14 cellular contexts compared by ENCODE assay signal in the genomic region with DNA sequence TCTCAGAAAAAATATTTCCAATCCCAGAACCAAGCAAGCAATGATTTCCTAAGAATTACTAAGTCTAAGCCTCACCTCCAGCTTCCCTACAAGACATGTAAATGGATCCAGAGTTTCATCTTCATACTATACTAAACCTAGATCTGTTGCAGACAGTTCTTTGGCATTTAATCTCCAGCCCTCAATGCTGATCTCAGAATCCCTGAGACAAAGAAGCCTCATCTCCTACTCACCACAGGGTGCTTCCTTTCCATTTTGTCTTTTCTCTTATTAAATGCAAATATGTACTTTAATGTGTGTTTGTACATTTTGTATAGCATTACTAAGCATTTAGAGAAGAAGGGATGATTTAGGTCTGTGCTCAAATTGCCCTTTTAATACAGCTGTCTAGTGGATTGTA.
DNase-seq lines count a peak whose midpoint lies in the region; ATAC-seq and TF ChIP-seq lines count a peak whose summit lies in the region.
"Had no signal": no experiment of that assay in that cellular context is flagged by ENCODE, and none has a peak within 500 bp of the region (broad histone marks: within the 10 kb centered on the region; RNA-seq: fewer than 3 reads in every experiment).

No MANE protein-coding gene starts in this region.

- no peaks in the 10 kb centered on the region for H3K27me3 ChIP-seq in H9 (ENCODE audit: insufficient read depth, low read length)
- no peaks in the 10 kb centered on the region for H3K27me3 ChIP-seq in iPS DF 6.9 (ENCODE audit: control insufficient read depth, insufficient read depth, low read length)
- H3K27me3 ChIP-seq in neural progenitor cell = no peaks in the 10 kb centered on the region
- H3K27me3 ChIP-seq in body of pancreas = no peaks in the 10 kb centered on the region

- peaks cover 7 to 10% of the 10 kb centered on the region in 2 experiments for H3K4me1 Mint-ChIP-seq in H9
- peaks cover 11% of the 10 kb centered on the region for H3K4me1 Mint-ChIP-seq in WTC11
- H3K4me1 Mint-ChIP-seq in neural progenitor cell = peaks cover 8% of the 10 kb centered on the region
- H3K4me1 Mint-ChIP-seq: B cell had no signal

- no peak overlapping the region for H2BK120ac ChIP-seq in H9 (ENCODE audit: low read depth, low read length, poor library complexity, severe bottlenecking)

- CTCF ChIA-PET in WTC11 (lab: Charles Lee) = no interaction called here

- POLR2A ChIA-PET in WTC11 (lab: Charles Lee) = no interaction called here

- no peak overlapping the region for H2BK12ac ChIP-seq in H9 (ENCODE audit: insufficient read length, low read depth, low read length)

- H3K27ac Mint-ChIP-seq in H9 (peak overlapping the region; percentile 53 to 90 (median 79); a peak in 5 of 7 replicates), WTC11 (peak overlapping the region; percentile 65), neural progenitor cell (peak overlapping the region; percentile 74)
- H3K27ac Mint-ChIP-seq: B cell; CD4-positive, alpha-beta T cell had no signal

- H4K8ac ChIP-seq in H9 (replicated peaks; ENCODE audit: insufficient read length, low read depth, low read length) = no peak overlapping the region

- no peak overlapping the region for H2BK20ac ChIP-seq in H9 (ENCODE audit: low read depth, low read length, poor library complexity, severe bottlenecking)

- H3K14ac ChIP-seq in H9 (ENCODE audit: insufficient read depth, low read length) = no peak overlapping the region

- intact Hi-C loops in body of pancreas (cut with DNase I) = no loop called here
- intact Hi-C loops in left ventricle myocardium superior (cut with micrococcal nuclease) = no loop called here

- H4K20me1 ChIP-seq in H9 (ENCODE audit: control insufficient read depth, insufficient read depth, insufficient read length) (no peaks in the 10 kb centered on the region), neural progenitor cell (ENCODE audit: low read depth) (no peaks in the 10 kb centered on the region)

- TF ChIP-seq POLR2A in body of pancreas (IDR thresholded peaks at IDR 0.05) = no peak

- H3K4ac ChIP-seq in H9 (ENCODE audit: low read depth, low read length) = no peak overlapping the region

- H3K4me3 Mint-ChIP-seq in H9 = no peak overlapping the region
- no peak overlapping the region for H3K4me3 Mint-ChIP-seq in WTC11
- H3K4me3 Mint-ChIP-seq in neural progenitor cell = no peak overlapping the region
- H3K4me3 Mint-ChIP-seq: B cell; CD4-positive, alpha-beta T cell had no signal

- no peaks in the 10 kb centered on the region for H3K9me3 ChIP-seq in H9 (ENCODE audit: control insufficient read depth, low read depth, low read length)
- no peaks in the 10 kb centered on the region for H3K9me3 ChIP-seq in iPS DF 6.9 (ENCODE audit: control insufficient read depth, insufficient read depth, low read length)
- no peaks in the 10 kb centered on the region for H3K9me3 ChIP-seq in neural progenitor cell (ENCODE audit: low read depth)
- no peaks in the 10 kb centered on the region for H3K9me3 ChIP-seq in body of pancreas

- no peaks in the 10 kb centered on the region for H3K23me2 ChIP-seq in H9 (ENCODE audit: insufficient read length, low read depth, low read length, poor library complexity, severe bottlenecking)

- H2AFZ ChIP-seq in H9 (ENCODE audit: low read length) (no peak overlapping the region), neural progenitor cell (replicated peaks) (peak overlapping the region; percentile 0)

- no peak overlapping the region for H3K4me3 ChIP-seq in iPS DF 6.9 (ENCODE audit: low read length)
- H3K4me3 ChIP-seq in neural progenitor cell = no peak overlapping the region
- H3K4me3 ChIP-seq in body of pancreas = no peak overlapping the region

- H3K18ac ChIP-seq in H9 (ENCODE audit: insufficient read length, low read depth, low read length) = no peak overlapping the region

- no peaks in the 10 kb centered on the region for H3K4me1 ChIP-seq in H9 (ENCODE audit: insufficient read depth, low read length)
- no peaks in the 10 kb centered on the region for H3K4me1 ChIP-seq in iPS DF 6.9 (ENCODE audit: control insufficient read depth, insufficient read depth, low read length)
- H3K4me1 ChIP-seq in neural progenitor cell = peaks cover 12% of the 10 kb centered on the region
- no peaks in the 10 kb centered on the region for H3K4me1 ChIP-seq in body of pancreas

- H2AK5ac ChIP-seq in H9 (ENCODE audit: insufficient read length, low read length) = no peak overlapping the region

- H3K27me3 Mint-ChIP-seq in H9 (ENCODE audit: low read depth) = no peaks in the 10 kb centered on the region
- no peaks in the 10 kb centered on the region for H3K27me3 Mint-ChIP-seq in WTC11 (ENCODE audit: low read depth)
- no peaks in the 10 kb centered on the region for H3K27me3 Mint-ChIP-seq in neural progenitor cell (ENCODE audit: insufficient read depth, low read depth)
- H3K27me3 Mint-ChIP-seq: B cell; CD4-positive, alpha-beta T cell had no signal

- H3K9me3 Mint-ChIP-seq in H9 = peaks cover 0 to under 1% of the 10 kb centered on the region in 2 experiments; a peak in 1 of 5 replicates
- peaks cover 9% of the 10 kb centered on the region for H3K9me3 Mint-ChIP-seq in WTC11
- peaks cover under 1% of the 10 kb centered on the region for H3K9me3 Mint-ChIP-seq in neural progenitor cell

- H4K5ac ChIP-seq in H9 (ENCODE audit: insufficient read length, low read depth, low read length) = no peak overlapping the region

- H3K27ac ChIP-seq in H9 (ENCODE audit: insufficient read length, low read depth, low read length) = no peak overlapping the region
- no peak overlapping the region for H3K27ac ChIP-seq in iPS DF 6.9 (ENCODE audit: low read length)
- H3K27ac ChIP-seq in neural progenitor cell = no peak overlapping the region
- H3K27ac ChIP-seq in body of pancreas = no peak overlapping the region

- no peak overlapping the region for H3K56ac ChIP-seq in H9 (ENCODE audit: insufficient read length, low read depth, low read length)

- H3K23ac ChIP-seq in H9 (ENCODE audit: insufficient read length, low read depth, low read length) = no peak overlapping the region

- no peak overlapping the region for H2BK15ac ChIP-seq in H9 (ENCODE audit: low read depth, low read length)

- H3K79me2 ChIP-seq in H9 (ENCODE audit: insufficient read depth, low read length) = no peaks in the 10 kb centered on the region
- no peaks in the 10 kb centered on the region for H3K79me2 ChIP-seq in neural progenitor cell (ENCODE audit: low read depth)

- H3K36me3 ChIP-seq in iPS DF 6.9 (ENCODE audit: control insufficient read depth, insufficient read depth, low read length) (no peaks in the 10 kb centered on the region), neural progenitor cell (no peaks in the 10 kb centered on the region), body of pancreas (replicated peaks in 1 of 2; ENCODE audit: insufficient read depth in 1 of 2, low read depth in 2 of 2) (no peaks in the 10 kb centered on the region)

- no peak overlapping the region for H2BK5ac ChIP-seq in H9 (ENCODE audit: insufficient read length, low read length)

- no peak overlapping the region for H3K9ac ChIP-seq in H9 (ENCODE audit: extremely low read depth, insufficient read length, low read length)
- no peak overlapping the region for H3K9ac ChIP-seq in neural progenitor cell

- TF ChIP-seq CTCF in H9 (conservative IDR thresholded peaks at IDR 0.05) (no peak), WTC11 (IDR thresholded peaks at IDR 0.05) (no peak), neural progenitor cell (IDR thresholded peaks at IDR 0.05) (no peak), body of pancreas (IDR thresholded peaks at IDR 0.05) (no peak)

- H3K36me3 Mint-ChIP-seq in H9 (ENCODE audit: insufficient read depth in 1 of 3, low read depth in 3 of 3) (peaks cover 0 to 3% (median 0%) of the 10 kb centered on the region in 3 experiments; a peak in 2 of 7 replicates), WTC11 (peaks cover under 1% of the 10 kb centered on the region; the same call in 1 of the 2 replicates), neural progenitor cell (no peaks in the 10 kb centered on the region)

- ATAC-seq in WTC11 (peak; percentile 78), body of pancreas (no peak), left ventricle myocardium superior (no peak)
- ATAC-seq: HCT116 had no signal

- no peak overlapping the region for H4K91ac ChIP-seq in H9 (ENCODE audit: insufficient read length, low read depth, low read length)

- DNase-seq in H9 (no peak), WTC11 (ENCODE audit: low spot score) (no peak), iPS DF 6.9 (ENCODE audit: low read depth, low spot score) (peak; percentile 2), neural progenitor cell (ENCODE audit: low spot score) (peak; percentile 17), body of pancreas (no peak), left ventricle myocardium superior (no peak), HUDEP-2 (lab: John Stamatoyannopoulos, UW; ENCODE audit: unreplicated experiment in 76 of 76) (no peak)
- DNase-seq: C1 segment of cervical spinal cord; CD4-positive, alpha-beta T cell; DMS153; DMS79 treated with DMSO at 0.1 percent for 48 hours; EL had no signal

- H3K4me2 ChIP-seq in H9 (ENCODE audit: insufficient read depth, insufficient read length, low read length) (no peak overlapping the region), neural progenitor cell (peak overlapping the region; percentile 0)

- H3T11ph ChIP-seq in H9 (ENCODE audit: low read length) = no peak overlapping the region

- H3K79me1 ChIP-seq in H9 (ENCODE audit: insufficient read depth, low read depth, low read length, poor library complexity, severe bottlenecking) = no peaks in the 10 kb centered on the region

- H3F3A ChIP-seq in neural progenitor cell (ENCODE audit: low read depth) = no peaks in the 10 kb centered on the region

TF ChIP-seq in WTC11, 78 proteins besides CTCF, POLR2A, EP300 and RAD21 (continues in another document):
- TF ChIP-seq TCF7 (CRISPR knock-in tag; IDR thresholded peaks at IDR 0.05; ENCODE audit: low read depth) = no peak
- TF ChIP-seq, protein P1, sequence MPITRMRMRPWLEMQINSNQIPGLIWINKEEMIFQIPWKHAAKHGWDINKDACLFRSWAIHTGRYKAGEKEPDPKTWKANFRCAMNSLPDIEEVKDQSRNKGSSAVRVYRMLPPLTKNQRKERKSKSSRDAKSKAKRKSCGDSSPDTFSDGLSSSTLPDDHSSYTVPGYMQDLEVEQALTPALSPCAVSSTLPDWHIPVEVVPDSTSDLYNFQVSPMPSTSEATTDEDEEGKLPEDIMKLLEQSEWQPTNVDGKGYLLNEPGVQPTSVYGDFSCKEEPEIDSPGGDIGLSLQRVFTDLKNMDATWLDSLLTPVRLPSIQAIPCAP (CRISPR knock-in tag; IDR thresholded peaks at IDR 0.05) = no peak
- TF ChIP-seq ESRRA (CRISPR knock-in tag; IDR thresholded peaks at IDR 0.05; ENCODE audit: borderline replicate concordance) = no peak
- TF ChIP-seq, protein P2, sequence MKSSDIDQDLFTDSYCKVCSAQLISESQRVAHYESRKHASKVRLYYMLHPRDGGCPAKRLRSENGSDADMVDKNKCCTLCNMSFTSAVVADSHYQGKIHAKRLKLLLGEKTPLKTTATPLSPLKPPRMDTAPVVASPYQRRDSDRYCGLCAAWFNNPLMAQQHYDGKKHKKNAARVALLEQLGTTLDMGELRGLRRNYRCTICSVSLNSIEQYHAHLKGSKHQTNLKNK (CRISPR knock-in tag; IDR thresholded peaks at IDR 0.05) = no peak
- no peak for TF ChIP-seq ZNF121 (CRISPR knock-in tag; IDR thresholded peaks at IDR 0.05)
- TF ChIP-seq MXD4 (CRISPR knock-in tag; IDR thresholded peaks at IDR 0.05; ENCODE audit: borderline replicate concordance) = no peak

Comparison
In these comparisons a context has a peak if more than half of its experiments do, and no peak if none do; other contexts are left out.
1. DNase-seq: peak in iPS DF 6.9 (single experiment) and neural progenitor cell (single experiment); none in H9 (single experiment), WTC11 (single experiment), body of pancreas (0 of 4), left ventricle myocardium superior (single experiment) and HUDEP-2 (0 of 76).
2. Peak in every context shown above with its lines, with median percentiles within 50 percentile points of each other: H3K27ac Mint-ChIP-seq.